ENCODE assay signal across 24 cellular contexts in genomic region chr3:127982155-127982554, GRCh38.
DNase-seq lines count a peak whose midpoint lies in the region; ATAC-seq and TF ChIP-seq lines count a peak whose summit lies in the region.
"Had no signal": no experiment of that assay in that cellular context is flagged by ENCODE, and none has a peak within 500 bp of the region (broad histone marks: within the 10 kb centered on the region; RNA-seq: fewer than 3 reads in every experiment).

No MANE protein-coding gene starts in this region.

- H3K4me1 ChIP-seq in lung (ENCODE audit: control insufficient read depth in 2 of 2, insufficient read depth in 2 of 2, low read length in 2 of 2) (no peaks in the 10 kb centered on the region), suprapubic skin (no peaks in the 10 kb centered on the region)
- H3K4me1 ChIP-seq: A549; BE2C; BLaER1 treated with 17β-estradiol and CSF1 and Interleukin-3, amounts not matched to agents 10 nM and 100 nM had no signal

- 81 to 85% methylated on average over 3 of the region's 3 CpGs for WGBS in lung, 2 donors
- 58 to 70% methylated on average over 3 of the region's 3 CpGs for whole genome bisulfite sequencing in lower leg skin, 2 donors
- 77% methylated on average over 3 of the region's 3 CpGs for WGBS in suprapubic skin

- H3K27ac Mint-ChIP-seq in natural killer cell treated with Interleukin-12 subunit alpha and Interleukin-12 subunit beta and Interleukin-15 and Interleukin-18, amount 100 ng/mL, for 72 hours: no peak overlapping the region
- no peak overlapping the region for H3K27ac Mint-ChIP-seq in natural killer cell
- no peak overlapping the region for H3K27ac Mint-ChIP-seq in stimulated activated memory B cell treated with anti-CD40 and anti-IgM and Interleukin-4, amounts not matched to agents 10 μg/mL and 1 μg/mL and 100 μg/mL, for 72 hours
- H3K27ac Mint-ChIP-seq in activated CD8-positive, alpha-beta T cell treated with anti-CD3 and anti-CD28 coated beads for 36 hours: no peak overlapping the region
- H3K27ac Mint-ChIP-seq: CD14-positive monocyte; CD4-positive, alpha-beta T cell; GM23338; H9 had no signal

- H3K9me3 ChIP-seq in lung (ENCODE audit: control insufficient read depth in 2 of 2, insufficient read depth in 1 of 2, low read length in 1 of 2) (no peaks in the 10 kb centered on the region), suprapubic skin (no peaks in the 10 kb centered on the region)
- H3K9me3 ChIP-seq: BE2C had no signal

- TF ChIP-seq CTCF in natural killer cell (IDR thresholded peaks at IDR 0.05): no peak
- TF ChIP-seq CTCF in lung (IDR thresholded peaks at IDR 0.05; ENCODE audit: control extremely low read depth, extremely low read depth): no peak
- no peak for TF ChIP-seq CTCF in activated CD8-positive, alpha-beta T cell treated with anti-CD3 and anti-CD28 coated beads for 36 hours (IDR thresholded peaks at IDR 0.05)
- TF ChIP-seq CTCF in lower leg skin (IDR thresholded peaks at IDR 0.05): no peak
- TF ChIP-seq CTCF in suprapubic skin (IDR thresholded peaks at IDR 0.05): no peak

- peaks cover 3 to 6% of the 10 kb centered on the region in 2 donors for H3K27me3 Mint-ChIP-seq in natural killer cell treated with Interleukin-12 subunit alpha and Interleukin-12 subunit beta and Interleukin-15 and Interleukin-18, amount 100 ng/mL, for 72 hours
- peaks cover 0 to 14% of the 10 kb centered on the region in 2 donors for H3K27me3 Mint-ChIP-seq in natural killer cell (ENCODE audit: low read depth in 2 of 2)
- H3K27me3 Mint-ChIP-seq in stimulated activated memory B cell treated with anti-CD40 and anti-IgM and Interleukin-4, amounts not matched to agents 10 μg/mL and 1 μg/mL and 100 μg/mL, for 72 hours: peaks cover 23% of the 10 kb centered on the region
- H3K27me3 Mint-ChIP-seq in activated CD8-positive, alpha-beta T cell treated with anti-CD3 and anti-CD28 coated beads for 36 hours: peaks cover 3% of the 10 kb centered on the region

- no peaks in the 10 kb centered on the region for H3K4me1 Mint-ChIP-seq in natural killer cell treated with Interleukin-12 subunit alpha and Interleukin-12 subunit beta and Interleukin-15 and Interleukin-18, amount 100 ng/mL, for 72 hours (ENCODE audit: low read depth in 2 of 2)
- H3K4me1 Mint-ChIP-seq in natural killer cell: no peaks in the 10 kb centered on the region
- H3K4me1 Mint-ChIP-seq in stimulated activated memory B cell treated with anti-CD40 and anti-IgM and Interleukin-4, amounts not matched to agents 10 μg/mL and 1 μg/mL and 100 μg/mL, for 72 hours: no peaks in the 10 kb centered on the region
- H3K4me1 Mint-ChIP-seq in activated CD8-positive, alpha-beta T cell treated with anti-CD3 and anti-CD28 coated beads for 36 hours (ENCODE audit: low read depth): no peaks in the 10 kb centered on the region
- H3K4me1 Mint-ChIP-seq: CD14-positive monocyte; CD8-positive, alpha-beta memory T cell had no signal

- CTCF ChIA-PET in activated CD8-positive, alpha-beta T cell treated with anti-CD3 and anti-CD28 coated beads for 36 hours (lab: Charles Lee): no interaction called here

- H3K36me3 Mint-ChIP-seq in natural killer cell treated with Interleukin-12 subunit alpha and Interleukin-12 subunit beta and Interleukin-15 and Interleukin-18, amount 100 ng/mL, for 72 hours: no peaks in the 10 kb centered on the region
- H3K36me3 Mint-ChIP-seq in natural killer cell: no peaks in the 10 kb centered on the region
- no peaks in the 10 kb centered on the region for H3K36me3 Mint-ChIP-seq in stimulated activated memory B cell treated with anti-CD40 and anti-IgM and Interleukin-4, amounts not matched to agents 10 μg/mL and 1 μg/mL and 100 μg/mL, for 72 hours
- H3K36me3 Mint-ChIP-seq in activated CD8-positive, alpha-beta T cell treated with anti-CD3 and anti-CD28 coated beads for 36 hours (ENCODE audit: low read depth): no peaks in the 10 kb centered on the region
- H3K36me3 Mint-ChIP-seq: CD14-positive monocyte; CD8-positive, alpha-beta memory T cell had no signal

- H3K27me3 ChIP-seq in lung (ENCODE audit: control insufficient read depth, insufficient read depth) (no peaks in the 10 kb centered on the region), suprapubic skin (no peaks in the 10 kb centered on the region)
- H3K27me3 ChIP-seq: BE2C; BLaER1 treated with 17β-estradiol and CSF1 and Interleukin-3, amounts not matched to agents 10 nM and 100 nM had no signal

- no peaks in the 10 kb centered on the region for H3K9me3 Mint-ChIP-seq in natural killer cell treated with Interleukin-12 subunit alpha and Interleukin-12 subunit beta and Interleukin-15 and Interleukin-18, amount 100 ng/mL, for 72 hours
- no peaks in the 10 kb centered on the region for H3K9me3 Mint-ChIP-seq in natural killer cell
- no peaks in the 10 kb centered on the region for H3K9me3 Mint-ChIP-seq in stimulated activated memory B cell treated with anti-CD40 and anti-IgM and Interleukin-4, amounts not matched to agents 10 μg/mL and 1 μg/mL and 100 μg/mL, for 72 hours
- no peaks in the 10 kb centered on the region for H3K9me3 Mint-ChIP-seq in activated CD8-positive, alpha-beta T cell treated with anti-CD3 and anti-CD28 coated beads for 36 hours
- H3K9me3 Mint-ChIP-seq: GM23338 had no signal

- no peak for DNase-seq in natural killer cell treated with Interleukin-12 subunit alpha and Interleukin-12 subunit beta and Interleukin-15 and Interleukin-18, amount 100 ng/mL, for 72 hours (ENCODE audit: low spot score)
- DNase-seq in natural killer cell: no peak
- DNase-seq in lung (ENCODE audit: low spot score): peak; percentile 1
- no peak for DNase-seq in activated CD8-positive, alpha-beta T cell treated with anti-CD3 and anti-CD28 coated beads for 36 hours
- no peak for DNase-seq in lower leg skin (ENCODE audit: low spot score in 2 of 2)
- DNase-seq in suprapubic skin (ENCODE audit: low spot score in 2 of 2): no peak
- DNase-seq: 8988T; ACHN; AML-193; BE2C; CD4-positive, alpha-beta T cell; CD8-positive, alpha-beta memory T cell; DMS 273 treated with DMSO at 0.1 percent for 48 hours; DMS79; EL; GDM1; H9 had no signal

- H3K27ac ChIP-seq in lung (ENCODE audit: low read depth in 1 of 2, low read length in 1 of 2): no peak overlapping the region
- no peak overlapping the region for H3K27ac ChIP-seq in suprapubic skin
- H3K27ac ChIP-seq: A549; BLaER1 treated with 17β-estradiol and CSF1 and Interleukin-3, amounts not matched to agents 10 nM and 100 nM had no signal

- intact Hi-C loops in natural killer cell (cut with micrococcal nuclease): no loop called here
- intact Hi-C loops in activated CD8-positive, alpha-beta T cell treated with anti-CD3 and anti-CD28 coated beads for 36 hours (cut with micrococcal nuclease): no loop called here
- intact Hi-C loops in lower leg skin (cut with DNase I; ENCODE audit: low total_unique reads): no loop called here

- POLR2A ChIA-PET in activated CD8-positive, alpha-beta T cell treated with anti-CD3 and anti-CD28 coated beads for 36 hours (lab: Charles Lee): no interaction called here

- no peak for TF ChIP-seq EP300 in suprapubic skin (IDR thresholded peaks at IDR 0.05)

- no peak overlapping the region for H3K4me3 Mint-ChIP-seq in natural killer cell treated with Interleukin-12 subunit alpha and Interleukin-12 subunit beta and Interleukin-15 and Interleukin-18, amount 100 ng/mL, for 72 hours
- H3K4me3 Mint-ChIP-seq in natural killer cell: no peak overlapping the region
- no peak overlapping the region for H3K4me3 Mint-ChIP-seq in stimulated activated memory B cell treated with anti-CD40 and anti-IgM and Interleukin-4, amounts not matched to agents 10 μg/mL and 1 μg/mL and 100 μg/mL, for 72 hours
- no peak overlapping the region for H3K4me3 Mint-ChIP-seq in activated CD8-positive, alpha-beta T cell treated with anti-CD3 and anti-CD28 coated beads for 36 hours
- H3K4me3 Mint-ChIP-seq: CD14-positive monocyte; CD4-positive, alpha-beta T cell; CD8-positive, alpha-beta memory T cell; GM23338; H9 had no signal

- TF ChIP-seq POLR2A in lower leg skin (IDR thresholded peaks at IDR 0.05) (no peak), suprapubic skin (IDR thresholded peaks at IDR 0.05) (no peak)

- H3K36me3 ChIP-seq in lung (ENCODE audit: control insufficient read depth in 2 of 2, insufficient read depth in 2 of 2, low read length in 2 of 2) (no peaks in the 10 kb centered on the region), suprapubic skin (no peaks in the 10 kb centered on the region)
- H3K36me3 ChIP-seq: BE2C; BLaER1 treated with 17β-estradiol and CSF1 and Interleukin-3, amounts not matched to agents 10 nM and 100 nM had no signal

- ATAC-seq in natural killer cell treated with Interleukin-12 subunit alpha and Interleukin-12 subunit beta and Interleukin-15 and Interleukin-18, amount 100 ng/mL, for 72 hours: peak; percentile 51 to 61
- ATAC-seq in natural killer cell (no peak), lung (ENCODE audit: insufficient read depth, low FRiP score) (no peak)
- peak; percentile 44 for ATAC-seq in stimulated activated memory B cell treated with anti-CD40 and anti-IgM and Interleukin-4, amounts not matched to agents 10 μg/mL and 1 μg/mL and 100 μg/mL, for 72 hours
- no peak for ATAC-seq in activated CD8-positive, alpha-beta T cell treated with anti-CD3 and anti-CD28 coated beads for 36 hours
- ATAC-seq: A549, GM12878, GM23338, HCT116 had no signal

- H3K4me3 ChIP-seq in lung: no peak overlapping the region
- H3K4me3 ChIP-seq in lower leg skin (ENCODE audit: low read depth, poor library complexity, severe bottlenecking): no peak overlapping the region
- H3K4me3 ChIP-seq in suprapubic skin: no peak overlapping the region
- H3K4me3 ChIP-seq: A549; BLaER1 treated with 17β-estradiol and CSF1 and Interleukin-3, amounts not matched to agents 10 nM and 100 nM; GM12878; GM23338 had no signal

Comparison
In these comparisons a context has a peak if more than half of its experiments do, and no peak if none do; other contexts are left out.
1. ATAC-seq: peak in natural killer cell treated with Interleukin-12 subunit alpha and Interleukin-12 subunit beta and Interleukin-15 and Interleukin-18, amount 100 ng/mL, for 72 hours (2 of 2) and stimulated activated memory B cell treated with anti-CD40 and anti-IgM and Interleukin-4, amounts not matched to agents 10 μg/mL and 1 μg/mL and 100 μg/mL, for 72 hours (single experiment); none in natural killer cell (0 of 3), lung (single experiment) and activated CD8-positive, alpha-beta T cell treated with anti-CD3 and anti-CD28 coated beads for 36 hours (single experiment).